ENCODE assay signal across 13 cellular contexts in genomic region chr2:85758361-85759256, GRCh38. TPM values are rescaled to one million over a fixed set of nuclear protein-coding genes. Genes with fewer than 3 reads are reported as not detected.
DNase-seq lines count a peak whose midpoint lies in the region; TF ChIP-seq lines count a peak whose summit lies in the region.
"Had no signal": no experiment of that assay in that cellular context is flagged by ENCODE, and none has a peak within 500 bp of the region (broad histone marks: within the 10 kb centered on the region; RNA-seq: fewer than 3 reads in every experiment).

No MANE protein-coding gene starts in this region.

- no peak for TF ChIP-seq POLR2A in thyroid gland (IDR thresholded peaks at IDR 0.05)

- no peak overlapping the region for H3K4me2 ChIP-seq in hepatocyte

- H3K36me3 Mint-ChIP-seq in activated naive CD4-positive, alpha-beta T cell treated with anti-CD3 and anti-CD28 coated beads for 36 hours (ENCODE audit: low read depth) = no peaks in the 10 kb centered on the region
- H3K36me3 Mint-ChIP-seq: naive thymus-derived CD8-positive, alpha-beta T cell; WTC11 had no signal

- TF ChIP-seq CTCF in thyroid gland (IDR thresholded peaks at IDR 0.05) (no peak), hepatocyte (IDR thresholded peaks at IDR 0.05; ENCODE audit: poor library complexity) (no peak)

- 85 to 89% methylated on average over 9 to 18 of the region's 19 CpGs for WGBS in thyroid gland, 2 donors
- WGBS in hepatocyte (ENCODE audit: low lambda C conversion rate, missing lambda C conversion rate) = 88% methylated on average over 19 of the region's 19 CpGs

- DNase-seq in NCI-H1092 treated with DMSO at 0.1 percent for 48 hours (lab: John Stamatoyannopoulos, UW) (peak; percentile 12), NCI-H1092 (lab: John Stamatoyannopoulos, UW) (no peak), SHP77 (lab: John Stamatoyannopoulos, UW) (peak; percentile 91 to 92), left kidney (ENCODE audit: low read depth, low spot score) (peak; percentile 54), thyroid gland (no peak), hepatocyte (ENCODE audit: low spot score) (no peak), mucosa of gallbladder (ENCODE audit: low spot score) (no peak)
- no peak for DNase-seq in activated naive CD4-positive, alpha-beta T cell treated with anti-CD3 and anti-CD28 coated beads for 36 hours
- DNase-seq: activated naive CD8-positive, alpha-beta T cell treated with anti-CD3 and anti-CD28 coated beads, Interleukin-2, amount 50 U/mL, for 24 hours; naive thymus-derived CD8-positive, alpha-beta T cell; SIG-M5; sigmoid colon had no signal

- H3K27me3 Mint-ChIP-seq in activated naive CD4-positive, alpha-beta T cell treated with anti-CD3 and anti-CD28 coated beads for 36 hours (ENCODE audit: low read depth) = peaks cover 34% of the 10 kb centered on the region

- H2AFZ ChIP-seq in hepatocyte = no peak overlapping the region

- CTCF ChIA-PET in activated naive CD4-positive, alpha-beta T cell treated with anti-CD3 and anti-CD28 coated beads for 36 hours (lab: Charles Lee) = no interaction called here

- H3K4me3 ChIP-seq in thyroid gland (replicated peaks in 1 of 3) (peak overlapping the region in 1 of 3 donors; percentile 96), hepatocyte (no peak overlapping the region)
- H3K4me3 ChIP-seq: sigmoid colon had no signal

- H3K9me3 ChIP-seq in thyroid gland (no peaks in the 10 kb centered on the region), hepatocyte (ENCODE audit: low read depth) (no peaks in the 10 kb centered on the region)
- H3K9me3 ChIP-seq: sigmoid colon had no signal

- H3K27me3 ChIP-seq in thyroid gland = no peaks in the 10 kb centered on the region
- peaks cover 28% of the 10 kb centered on the region for H3K27me3 ChIP-seq in hepatocyte
- H3K27me3 ChIP-seq: sigmoid colon had no signal

- H3K27ac ChIP-seq in thyroid gland (peak overlapping the region; percentile 54 to 99 (median 99)), hepatocyte (no peak overlapping the region)
- H3K27ac ChIP-seq: sigmoid colon had no signal

- no peak overlapping the region for H3K27ac Mint-ChIP-seq in activated naive CD4-positive, alpha-beta T cell treated with anti-CD3 and anti-CD28 coated beads for 36 hours
- H3K27ac Mint-ChIP-seq: activated naive CD8-positive, alpha-beta T cell treated with anti-CD3 and anti-CD28 coated beads, Interleukin-2, amount 50 U/mL, for 24 hours; naive thymus-derived CD8-positive, alpha-beta T cell; WTC11 had no signal

- no peak overlapping the region for H3K4me3 Mint-ChIP-seq in activated naive CD4-positive, alpha-beta T cell treated with anti-CD3 and anti-CD28 coated beads for 36 hours
- H3K4me3 Mint-ChIP-seq: activated naive CD8-positive, alpha-beta T cell treated with anti-CD3 and anti-CD28 coated beads, Interleukin-2, amount 50 U/mL, for 24 hours; naive thymus-derived CD8-positive, alpha-beta T cell; WTC11 had no signal

- no peaks in the 10 kb centered on the region for H4K20me1 ChIP-seq in hepatocyte (ENCODE audit: insufficient read depth, poor library complexity, severe bottlenecking)

- H3K4me1 Mint-ChIP-seq in activated naive CD4-positive, alpha-beta T cell treated with anti-CD3 and anti-CD28 coated beads for 36 hours (ENCODE audit: low read depth) = peaks cover 12% of the 10 kb centered on the region

- H3K4me1 ChIP-seq in thyroid gland = peaks cover 68 to 76% of the 10 kb centered on the region in 2 donors
- H3K4me1 ChIP-seq in hepatocyte (ENCODE audit: insufficient read depth) = peaks cover 28% of the 10 kb centered on the region

- intact Hi-C loops in thyroid gland (cut with DNase I) = no loop called here
- intact Hi-C loops in activated naive CD4-positive, alpha-beta T cell treated with anti-CD3 and anti-CD28 coated beads for 36 hours (cut with micrococcal nuclease) = no loop called here

- peaks cover 13% of the 10 kb centered on the region for H3K79me2 ChIP-seq in hepatocyte

- H3K36me3 ChIP-seq in thyroid gland (peaks cover 4 to 42% of the 10 kb centered on the region in 2 donors), hepatocyte (replicated peaks; ENCODE audit: insufficient read depth, low read depth) (no peaks in the 10 kb centered on the region)
- H3K36me3 ChIP-seq: sigmoid colon had no signal

- H3K9me3 Mint-ChIP-seq in activated naive CD4-positive, alpha-beta T cell treated with anti-CD3 and anti-CD28 coated beads for 36 hours = no peaks in the 10 kb centered on the region
- H3K9me3 Mint-ChIP-seq: activated naive CD8-positive, alpha-beta T cell treated with anti-CD3 and anti-CD28 coated beads, Interleukin-2, amount 50 U/mL, for 24 hours; naive thymus-derived CD8-positive, alpha-beta T cell; WTC11 had no signal

- H3K9me2 ChIP-seq in hepatocyte (replicated peaks; ENCODE audit: insufficient read depth) = no peaks in the 10 kb centered on the region

RNA-seq across cellular contexts. Expression of gene ATOH8, which starts 4.8 kb away (rescaled TPM):
- total RNA-seq in thyroid gland (100 to 1,000 TPM in 2 of 4 donors, 10 to 100 TPM in 2; 82.8 to 260 (median 167) TPM), hepatocyte (2.0 and 2.9 TPM in 2 replicates), mucosa of gallbladder (9.0 TPM)
- 1.3 and 2.1 TPM in 2 replicates for polyA plus RNA-seq in hepatocyte
- not detected for total RNA-seq in activated naive CD4-positive, alpha-beta T cell treated with anti-CD3 and anti-CD28 coated beads for 36 hours
- total RNA-seq: naive thymus-derived CD8-positive, alpha-beta T cell had no signal
- polyA plus RNA-seq: naive thymus-derived CD8-positive, alpha-beta T cell had no signal

Comparison
In these comparisons a context has a peak if more than half of its experiments do, and no peak if none do; other contexts are left out.
1. DNase-seq: peak in NCI-H1092 treated with DMSO at 0.1 percent for 48 hours (single experiment), SHP77 (2 of 2) and left kidney (single experiment); none in NCI-H1092 (single experiment), thyroid gland (0 of 2), hepatocyte (single experiment), mucosa of gallbladder (single experiment) and activated naive CD4-positive, alpha-beta T cell treated with anti-CD3 and anti-CD28 coated beads for 36 hours (single experiment).